Comparison of ENCODE assay signal across 14 cellular contexts in the genomic region with DNA sequence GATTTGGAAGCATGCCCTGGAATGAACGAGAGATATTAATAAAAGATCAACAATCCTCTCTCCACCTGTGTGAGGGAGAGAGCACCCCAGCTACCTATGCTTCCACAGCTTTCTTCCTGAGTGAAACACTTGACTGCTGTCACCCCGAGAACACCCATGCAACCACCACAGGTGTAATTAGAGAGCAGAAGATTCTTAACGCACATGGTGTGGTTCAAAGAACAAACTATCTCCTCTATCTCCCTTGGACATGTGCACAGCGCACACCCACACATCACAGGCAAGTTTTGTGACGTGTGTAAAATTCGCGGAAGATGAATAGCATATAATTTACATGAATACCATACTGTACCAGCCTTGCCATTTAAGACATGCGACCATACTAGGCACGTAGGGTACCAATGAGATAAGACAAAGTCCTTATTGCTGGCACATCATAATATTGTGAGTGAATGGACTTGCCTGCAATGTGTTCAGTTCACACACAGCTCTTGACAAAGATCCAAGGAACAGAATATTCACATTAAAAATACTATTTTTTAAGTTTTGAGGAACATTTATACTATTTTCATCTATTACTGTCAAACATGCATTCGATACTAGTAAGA. TPM values are rescaled to one million over a fixed set of nuclear protein-coding genes. Genes with fewer than 3 reads are reported as not detected.
DNase-seq lines count a peak whose midpoint lies in the region; ATAC-seq and TF ChIP-seq lines count a peak whose summit lies in the region.
"Had no signal": no experiment of that assay in that cellular context is flagged by ENCODE, and none has a peak within 500 bp of the region (broad histone marks: within the 10 kb centered on the region; RNA-seq: fewer than 3 reads in every experiment).

No MANE protein-coding gene starts in this region.

- H4K20me1 ChIP-seq in PC-3 (ENCODE audit: low read length) (peaks cover 92% of the 10 kb centered on the region), MM.1S (ENCODE audit: insufficient read depth, low read length) (no peaks in the 10 kb centered on the region)

- H3K27ac ChIP-seq in PC-3 (ENCODE audit: low read length) (peak overlapping the region; percentile 39), caudate nucleus (ENCODE audit: low read depth, low read length) (peak overlapping the region; percentile 87), right lobe of liver (peak overlapping the region in 2 of 3 donors; percentile 37 to 100), MM.1S (ENCODE audit: low read length) (no peak overlapping the region)
- no peak overlapping the region for H3K27ac ChIP-seq in CD8-positive, alpha-beta T cell (ENCODE audit: low read depth, low read length)

- TF ChIP-seq POLR2A in right lobe of liver (IDR thresholded peaks at IDR 0.05) = no peak

- POLR2A ChIA-PET in PC-3 (lab: Charles Lee; ENCODE audit: unreplicated experiment) = interaction anchor here (0.9 to 1.1 kb wide), 2 partner anchors 93 to 328 kb away, joined by 4 to 8 read pairs; no protein-coding TSS in a partner anchor
- POLR2A ChIA-PET in CD8-positive, alpha-beta T cell (lab: Charles Lee) = interaction anchor here (0.5 to 1.6 kb wide), 4 partner anchors 300 to 595 kb away, joined by 3 to 9 read pairs (median 3); no protein-coding TSS in a partner anchor

- CTCF ChIA-PET in PC-3 (lab: Charles Lee) = interaction anchor here (0.6 to 1.6 kb wide), 3 partner anchors 13 to 329 kb away, joined by 3 to 7 read pairs (median 4); no protein-coding TSS in a partner anchor
- CTCF ChIA-PET in CD8-positive, alpha-beta T cell (lab: Charles Lee) = interaction anchor here (0.6 to 9.4 kb wide), 49 partner anchors 9 to 1118 kb away, joined by 3 to 192 read pairs (median 4); partner anchors contain the start of gene SLC45A1

- H3K4me1 ChIP-seq in PC-3 (ENCODE audit: insufficient read depth, low read length) = peaks cover 43% of the 10 kb centered on the region
- H3K4me1 ChIP-seq in right lobe of liver = peaks cover 0 to 45% (median 9%) of the 10 kb centered on the region in 4 donors
- H3K4me1 ChIP-seq in CD8-positive, alpha-beta T cell (ENCODE audit: insufficient read depth, low read length) = no peaks in the 10 kb centered on the region
- no peaks in the 10 kb centered on the region for H3K4me1 ChIP-seq in MM.1S (ENCODE audit: low read length)

- no peak for DNase-seq in PC-3
- peak in 1 of 61 donors; percentile 24 for DNase-seq in caudate nucleus (lab: John Stamatoyannopoulos, UW)
- DNase-seq in right lobe of liver = peak in 1 of 3 donors; percentile 42
- peak; percentile 26 for DNase-seq in superior temporal gyrus (ENCODE audit: extremely low spot score)
- no peak for DNase-seq in CD8-positive, alpha-beta T cell
- DNase-seq in MM.1S = no peak
- DNase-seq: activated B cell treated with CpG ODN at 0.5 μM for 24 hours; activated naive CD4-positive, alpha-beta T cell treated with Interleukin-2 at 50 U/mL for 16 hours; NCI-H1048 had no signal

- no TSS peak for BruUV-seq in PC-3 (replicated peaks; lab: Mats Ljungman, UMichigan)

- H3K4me3 ChIP-seq in PC-3 (ENCODE audit: low read length) = no peak overlapping the region
- H3K4me3 ChIP-seq in right lobe of liver = no peak overlapping the region
- H3K4me3 ChIP-seq in CD8-positive, alpha-beta T cell (ENCODE audit: low read depth, low read length) = no peak overlapping the region
- no peak overlapping the region for H3K4me3 ChIP-seq in MM.1S (ENCODE audit: low read length)
- H3K4me3 ChIP-seq: skin epidermis had no signal

- H3K79me2 ChIP-seq in PC-3 (ENCODE audit: low read length) (peaks cover 89% of the 10 kb centered on the region), MM.1S (ENCODE audit: low read length) (no peaks in the 10 kb centered on the region)

- H3K9ac ChIP-seq in PC-3 (ENCODE audit: low read length) (no peak overlapping the region), MM.1S (ENCODE audit: low read length) (no peak overlapping the region)

- H3K9me2 ChIP-seq in PC-3 (replicated peaks; ENCODE audit: low read length) (no peaks in the 10 kb centered on the region), MM.1S (replicated peaks; ENCODE audit: insufficient read depth, low read length) (no peaks in the 10 kb centered on the region)

- no peak overlapping the region for H3K4me3 Mint-ChIP-seq in CD8-positive, alpha-beta T cell
- H3K4me3 Mint-ChIP-seq: activated B cell treated with CpG ODN at 0.5 μM for 24 hours; central memory CD8-positive, alpha-beta T cell; neural crest cell had no signal

- intact Hi-C loops in PC-3 (cut with micrococcal nuclease) = no loop called here
- intact Hi-C loops in right lobe of liver (cut with DNase I) = no loop called here
- intact Hi-C loops in CD8-positive, alpha-beta T cell (cut with DNase I, micrococcal nuclease) = loop anchor here in 1 of 2 experiments (10.0 kb wide), 1 partner anchor 830 kb away; no protein-coding TSS in a partner anchor

- ATAC-seq in PC-3 (no peak), right lobe of liver (peak in 1 of 4 donors; percentile 0), GM19467 (IDR thresholded peaks at IDR 0.05; ENCODE audit: unreplicated experiment) (no peak), HG03159 (IDR thresholded peaks at IDR 0.05; ENCODE audit: unreplicated experiment) (no peak)
- no peak for ATAC-seq in CD8-positive, alpha-beta T cell

- H3K36me3 ChIP-seq in PC-3 (ENCODE audit: low read depth, low read length) (peaks cover 63% of the 10 kb centered on the region), right lobe of liver (peaks cover 0 to 82% (median 36%) of the 10 kb centered on the region in 4 donors), MM.1S (replicated peaks; ENCODE audit: insufficient read depth, low read length) (no peaks in the 10 kb centered on the region)
- no peaks in the 10 kb centered on the region for H3K36me3 ChIP-seq in CD8-positive, alpha-beta T cell (ENCODE audit: insufficient read depth, low read length)

- H3K9me3 ChIP-seq in PC-3 (ENCODE audit: low read length) = no peaks in the 10 kb centered on the region
- no peaks in the 10 kb centered on the region for H3K9me3 ChIP-seq in right lobe of liver
- no peaks in the 10 kb centered on the region for H3K9me3 ChIP-seq in CD8-positive, alpha-beta T cell (ENCODE audit: low read length)
- H3K9me3 ChIP-seq in MM.1S (replicated peaks; ENCODE audit: insufficient read depth, low read length) = no peaks in the 10 kb centered on the region

- H2AFZ ChIP-seq in PC-3 (ENCODE audit: low read length) = no peak overlapping the region
- no peak overlapping the region for H2AFZ ChIP-seq in MM.1S (ENCODE audit: low read length)

- H3K4me1 Mint-ChIP-seq in CD8-positive, alpha-beta T cell (ENCODE audit: low read depth) = no peaks in the 10 kb centered on the region
- H3K4me1 Mint-ChIP-seq: activated B cell treated with CpG ODN at 0.5 μM for 24 hours had no signal

- H3K27me3 Mint-ChIP-seq in CD8-positive, alpha-beta T cell (ENCODE audit: low read depth) = peaks cover 15% of the 10 kb centered on the region

- H3K27me3 ChIP-seq in PC-3 (ENCODE audit: low read length) = no peaks in the 10 kb centered on the region
- no peaks in the 10 kb centered on the region for H3K27me3 ChIP-seq in right lobe of liver
- H3K27me3 ChIP-seq in CD8-positive, alpha-beta T cell (ENCODE audit: insufficient read depth, low read length) = no peaks in the 10 kb centered on the region
- H3K27me3 ChIP-seq in MM.1S (replicated peaks; ENCODE audit: insufficient read depth, low read length) = no peaks in the 10 kb centered on the region

- H3K9me3 Mint-ChIP-seq in CD8-positive, alpha-beta T cell = no peaks in the 10 kb centered on the region
- H3K9me3 Mint-ChIP-seq: activated B cell treated with CpG ODN at 0.5 μM for 24 hours; central memory CD8-positive, alpha-beta T cell; neural crest cell had no signal

- WGBS in right lobe of liver (ENCODE audit: insufficient coverage, low coverage, low lambda C conversion rate, missing lambda C conversion rate) = 60% methylated on average over 10 of the region's 10 CpGs

- H3K4me2 ChIP-seq in PC-3 (ENCODE audit: low read length) = no peak overlapping the region
- no peak overlapping the region for H3K4me2 ChIP-seq in MM.1S (ENCODE audit: low read depth, low read length)

- H3K36me3 Mint-ChIP-seq in CD8-positive, alpha-beta T cell = no peaks in the 10 kb centered on the region

- no peak for TF ChIP-seq CTCF in PC-3 (conservative IDR thresholded peaks at IDR 0.05; ENCODE audit: low read depth, low read length)
- TF ChIP-seq CTCF in right lobe of liver (IDR thresholded peaks at IDR 0.05) = no peak
- TF ChIP-seq CTCF in CD8-positive, alpha-beta T cell (IDR thresholded peaks at IDR 0.05) = no peak
- TF ChIP-seq CTCF in MM.1S (IDR thresholded peaks at IDR 0.05; ENCODE audit: low read length) = no peak

- peaks cover 58% of the 10 kb centered on the region for H3F3A ChIP-seq in PC-3 (ENCODE audit: low read length, unreplicated experiment)
- no peaks in the 10 kb centered on the region for H3F3A ChIP-seq in MM.1S (ENCODE audit: insufficient read depth, low read length)

- H3K27ac Mint-ChIP-seq in CD8-positive, alpha-beta T cell = no peak overlapping the region
- H3K27ac Mint-ChIP-seq: activated B cell treated with CpG ODN at 0.5 μM for 24 hours had no signal

RNA-seq across cellular contexts. Expression of gene ERRFI1, which starts 11.6 kb away (rescaled TPM):
- 218 and 227 TPM in 2 replicates for total RNA-seq in PC-3 (2014; rRNA removed)
- total RNA-seq in right lobe of liver = 100 to 1,000 TPM; 109 to 539 (median 214) TPM
- total RNA-seq in CD8-positive, alpha-beta T cell = 1 to 10 TPM; 4.4 to 4.9 TPM

RNA-seq across cellular contexts. Expression of gene PARK7, which starts 53.0 kb away (rescaled TPM):
- total RNA-seq in PC-3 (2014; rRNA removed) (316 and 333 TPM in 2 replicates), right lobe of liver (100 to 1,000 TPM; 144 to 218 (median 173) TPM)
- 10 to 100 TPM; 67.9 to 70.0 TPM for total RNA-seq in CD8-positive, alpha-beta T cell

Comparison
In these comparisons a context has a peak if more than half of its experiments do, and no peak if none do; other contexts are left out.
1. H3K27ac ChIP-seq: peak in PC-3 (single experiment), caudate nucleus (single experiment) and right lobe of liver (2 of 3); none in CD8-positive, alpha-beta T cell (single experiment) and MM.1S (single experiment).
2. RNA of gene ERRFI1, which starts 11.6 kb away (total RNA-seq): 109 to 539 TPM in right lobe of liver and 218 to 227 TPM in PC-3; 4.4 to 4.9 TPM in CD8-positive, alpha-beta T cell; every median in the first group is over 10 times any median in the second.